8 cellular contexts compared by ENCODE assay signal in genomic region chr2:9178905-9179571, GRCh38. TPM values are rescaled to one million over a fixed set of nuclear protein-coding genes. Genes with fewer than 3 reads are reported as not detected.
DNase-seq lines count a peak whose midpoint lies in the region; ATAC-seq and TF ChIP-seq lines count a peak whose summit lies in the region.

No MANE protein-coding gene starts in this region.

- CTCF ChIA-PET in activated naive CD4-positive, alpha-beta T cell treated with anti-CD3 and anti-CD28 coated beads, Interleukin-2, amount 10 ng/mL, durations not matched to agents 7 days and 5 days (lab: Charles Lee), result no interaction called here
- CTCF ChIA-PET in CD4-positive, alpha-beta memory T cell (lab: Charles Lee; ENCODE audit: partially characterized antibody), result no interaction called here

- DNase-seq in activated naive CD4-positive, alpha-beta T cell treated with anti-CD3 and anti-CD28 coated beads, Interleukin-2, amount 10 ng/mL, durations not matched to agents 7 days and 5 days, result no peak
- DNase-seq in NCI-H774 (lab: John Stamatoyannopoulos, UW), result peak; percentile 73
- DNase-seq in esophagus muscularis mucosa (ENCODE audit: extremely low spot score), result no peak
- DNase-seq in NCI-H2227 treated with DMSO at 0.1 percent for 48 hours (lab: John Stamatoyannopoulos, UW), result no peak
- DNase-seq in CD4-positive, alpha-beta memory T cell, result no peak

- peaks cover 19 to 32% (median 30%) of the 10 kb centered on the region in 4 donors for H3K4me1 ChIP-seq in esophagus muscularis mucosa
- H3K4me1 ChIP-seq in neuron (ENCODE audit: insufficient read depth, low read length), result peaks cover 15% of the 10 kb centered on the region
- no peaks in the 10 kb centered on the region for H3K4me1 ChIP-seq in CD4-positive, alpha-beta memory T cell (ENCODE audit: insufficient read depth, low read length)

- H3K27ac Mint-ChIP-seq in activated naive CD4-positive, alpha-beta T cell treated with anti-CD3 and anti-CD28 coated beads, Interleukin-2, amount 50 U/mL, for 24 hours, result peak overlapping the region; percentile 32
- no peak overlapping the region for H3K27ac Mint-ChIP-seq in activated naive CD4-positive, alpha-beta T cell treated with anti-CD3 and anti-CD28 coated beads, Interleukin-2, amount 10 ng/mL, durations not matched to agents 7 days and 5 days
- no peak overlapping the region for H3K27ac Mint-ChIP-seq in CD4-positive, alpha-beta memory T cell

- no peak for ATAC-seq in HG03095 (IDR thresholded peaks at IDR 0.05; ENCODE audit: unreplicated experiment)

- H3K4me3 ChIP-seq in esophagus muscularis mucosa (peak overlapping the region in 2 of 4 donors; percentile 17 to 21), neuron (ENCODE audit: low read length) (no peak overlapping the region)
- no peak overlapping the region for H3K4me3 ChIP-seq in CD4-positive, alpha-beta memory T cell (ENCODE audit: low read length in 2 of 2)

- H3K9me3 ChIP-seq in esophagus muscularis mucosa (no peaks in the 10 kb centered on the region), neuron (ENCODE audit: low read length) (peaks cover 5% of the 10 kb centered on the region)
- no peaks in the 10 kb centered on the region for H3K9me3 ChIP-seq in CD4-positive, alpha-beta memory T cell (ENCODE audit: control insufficient read depth in 1 of 2, low read length in 2 of 2)

- no peak overlapping the region for H3K4me3 Mint-ChIP-seq in activated naive CD4-positive, alpha-beta T cell treated with anti-CD3 and anti-CD28 coated beads, Interleukin-2, amount 50 U/mL, for 24 hours
- H3K4me3 Mint-ChIP-seq in activated naive CD4-positive, alpha-beta T cell treated with anti-CD3 and anti-CD28 coated beads, Interleukin-2, amount 10 ng/mL, durations not matched to agents 7 days and 5 days, result no peak overlapping the region
- H3K4me3 Mint-ChIP-seq in CD4-positive, alpha-beta memory T cell, result no peak overlapping the region

- intact Hi-C loops in esophagus muscularis mucosa (cut with DNase I), result no loop called here
- intact Hi-C loops in CD4-positive, alpha-beta memory T cell (cut with micrococcal nuclease), result no loop called here

- no peaks in the 10 kb centered on the region for H3K4me1 Mint-ChIP-seq in activated naive CD4-positive, alpha-beta T cell treated with anti-CD3 and anti-CD28 coated beads, Interleukin-2, amount 50 U/mL, for 24 hours
- no peaks in the 10 kb centered on the region for H3K4me1 Mint-ChIP-seq in activated naive CD4-positive, alpha-beta T cell treated with anti-CD3 and anti-CD28 coated beads, Interleukin-2, amount 10 ng/mL, durations not matched to agents 7 days and 5 days
- no peaks in the 10 kb centered on the region for H3K4me1 Mint-ChIP-seq in CD4-positive, alpha-beta memory T cell

- no peaks in the 10 kb centered on the region for H3K9me3 Mint-ChIP-seq in activated naive CD4-positive, alpha-beta T cell treated with anti-CD3 and anti-CD28 coated beads, Interleukin-2, amount 50 U/mL, for 24 hours
- no peaks in the 10 kb centered on the region for H3K9me3 Mint-ChIP-seq in activated naive CD4-positive, alpha-beta T cell treated with anti-CD3 and anti-CD28 coated beads, Interleukin-2, amount 10 ng/mL, durations not matched to agents 7 days and 5 days
- H3K9me3 Mint-ChIP-seq in CD4-positive, alpha-beta memory T cell, result peaks cover 0 to 3% (median 0%) of the 10 kb centered on the region in 8 donors

- H3K36me3 Mint-ChIP-seq in activated naive CD4-positive, alpha-beta T cell treated with anti-CD3 and anti-CD28 coated beads, Interleukin-2, amount 50 U/mL, for 24 hours, result no peaks in the 10 kb centered on the region
- no peaks in the 10 kb centered on the region for H3K36me3 Mint-ChIP-seq in activated naive CD4-positive, alpha-beta T cell treated with anti-CD3 and anti-CD28 coated beads, Interleukin-2, amount 10 ng/mL, durations not matched to agents 7 days and 5 days
- no peaks in the 10 kb centered on the region for H3K36me3 Mint-ChIP-seq in CD4-positive, alpha-beta memory T cell

- POLR2A ChIA-PET in CD4-positive, alpha-beta memory T cell (lab: Charles Lee; ENCODE audit: partially characterized antibody), result no interaction called here

- no peak for TF ChIP-seq POLR2A in esophagus muscularis mucosa (IDR thresholded peaks at IDR 0.05; ENCODE audit: low read depth)

- no peak for TF ChIP-seq EP300 in esophagus muscularis mucosa (IDR thresholded peaks at IDR 0.05)

- H3K27ac ChIP-seq in esophagus muscularis mucosa (replicated peaks in 1 of 4), result peak overlapping the region; percentile 67 to 79 (median 76)
- H3K27ac ChIP-seq in CD4-positive, alpha-beta memory T cell (ENCODE audit: low read depth, low read length), result no peak overlapping the region

- peaks cover 23% of the 10 kb centered on the region for H3K27me3 Mint-ChIP-seq in activated naive CD4-positive, alpha-beta T cell treated with anti-CD3 and anti-CD28 coated beads, Interleukin-2, amount 50 U/mL, for 24 hours
- H3K27me3 Mint-ChIP-seq in activated naive CD4-positive, alpha-beta T cell treated with anti-CD3 and anti-CD28 coated beads, Interleukin-2, amount 10 ng/mL, durations not matched to agents 7 days and 5 days, result peaks cover 22% of the 10 kb centered on the region
- H3K27me3 Mint-ChIP-seq in CD4-positive, alpha-beta memory T cell, result peaks cover 18 to 22% of the 10 kb centered on the region in 2 donors

- H3K27me3 ChIP-seq in esophagus muscularis mucosa (no peaks in the 10 kb centered on the region), neuron (ENCODE audit: insufficient read depth, low read length) (no peaks in the 10 kb centered on the region)
- no peaks in the 10 kb centered on the region for H3K27me3 ChIP-seq in CD4-positive, alpha-beta memory T cell (ENCODE audit: insufficient read depth, low read length)

- peak overlapping the region; percentile 58 for H2AFZ ChIP-seq in neuron (ENCODE audit: low read depth, low read length)

- 40% methylated on average over 13 of the region's 13 CpGs for WGBS in esophagus muscularis mucosa

- H3K36me3 ChIP-seq in esophagus muscularis mucosa, result no peaks in the 10 kb centered on the region
- no peaks in the 10 kb centered on the region for H3K36me3 ChIP-seq in neuron (ENCODE audit: insufficient read depth, low read length)
- H3K36me3 ChIP-seq in CD4-positive, alpha-beta memory T cell (ENCODE audit: insufficient read depth, low read length), result no peaks in the 10 kb centered on the region

- no peak for TF ChIP-seq CTCF in esophagus muscularis mucosa (IDR thresholded peaks at IDR 0.05)

RNA-seq across cellular contexts. Expression of gene ASAP2, which starts 27.6 kb away (rescaled TPM):
- total RNA-seq in esophagus muscularis mucosa, result 10 to 100 TPM; 18.7 to 24.0 (median 21.3) TPM
- not detected for total RNA-seq in CD4-positive, alpha-beta memory T cell
- not detected for polyA plus RNA-seq in CD4-positive, alpha-beta memory T cell

Comparison
In these comparisons a context has a peak if more than half of its experiments do, and no peak if none do; other contexts are left out.
1. RNA of gene ASAP2, which starts 27.6 kb away (total RNA-seq): 18.7 to 24.0 TPM in esophagus muscularis mucosa; not detected in CD4-positive, alpha-beta memory T cell; every median in the first group is over 10 times any median in the second.